Comparison of ENCODE assay signal across 1 cellular context in the genomic region with DNA sequence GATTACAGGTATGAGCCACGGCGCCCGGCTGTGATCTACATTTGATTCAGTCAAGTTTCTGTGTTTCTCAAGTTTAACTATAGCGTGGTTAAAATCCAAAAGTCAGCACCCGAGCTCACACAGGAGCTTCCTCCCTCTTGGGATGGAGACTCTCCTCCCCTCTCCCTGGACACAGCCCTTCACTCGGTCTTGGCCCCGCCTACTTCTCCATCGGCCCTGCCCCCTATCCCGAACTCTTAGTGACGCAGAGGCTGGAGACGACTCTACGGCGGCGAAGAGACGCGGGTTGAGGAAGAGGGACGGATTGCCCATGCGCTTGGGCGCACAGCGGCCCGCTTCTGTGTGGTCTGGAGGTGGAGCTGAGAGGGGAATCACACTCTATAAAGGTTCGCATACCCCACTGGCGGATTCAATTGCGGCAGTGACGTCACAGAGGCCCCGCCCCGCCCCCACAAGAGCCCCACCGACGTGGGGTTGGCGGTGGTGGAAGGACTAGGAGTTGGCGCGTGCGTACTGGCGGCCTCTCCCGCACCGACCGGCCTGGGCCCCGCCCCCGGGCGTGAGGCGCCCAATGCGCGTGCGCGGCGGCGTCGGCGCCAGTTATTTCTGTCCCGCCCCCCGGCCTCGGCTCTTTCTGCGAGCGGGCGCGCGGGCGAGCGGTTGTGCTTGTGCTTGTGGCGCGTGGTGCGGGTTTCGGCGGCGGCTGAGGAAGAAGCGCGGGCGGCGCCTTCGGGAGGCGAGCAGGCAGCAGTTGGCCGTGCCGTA.
TF ChIP-seq lines count a peak whose summit lies in the region.

A gene (plus strand): TSS at position 239 of the 765 bp plus-strand sequence. CDS start 694 bp downstream, outside the sequence.

TF ChIP-seq in GM12878, 131 proteins besides CTCF, POLR2A, EP300 and RAD21 (continued from another document):
- TF ChIP-seq, protein P1, sequence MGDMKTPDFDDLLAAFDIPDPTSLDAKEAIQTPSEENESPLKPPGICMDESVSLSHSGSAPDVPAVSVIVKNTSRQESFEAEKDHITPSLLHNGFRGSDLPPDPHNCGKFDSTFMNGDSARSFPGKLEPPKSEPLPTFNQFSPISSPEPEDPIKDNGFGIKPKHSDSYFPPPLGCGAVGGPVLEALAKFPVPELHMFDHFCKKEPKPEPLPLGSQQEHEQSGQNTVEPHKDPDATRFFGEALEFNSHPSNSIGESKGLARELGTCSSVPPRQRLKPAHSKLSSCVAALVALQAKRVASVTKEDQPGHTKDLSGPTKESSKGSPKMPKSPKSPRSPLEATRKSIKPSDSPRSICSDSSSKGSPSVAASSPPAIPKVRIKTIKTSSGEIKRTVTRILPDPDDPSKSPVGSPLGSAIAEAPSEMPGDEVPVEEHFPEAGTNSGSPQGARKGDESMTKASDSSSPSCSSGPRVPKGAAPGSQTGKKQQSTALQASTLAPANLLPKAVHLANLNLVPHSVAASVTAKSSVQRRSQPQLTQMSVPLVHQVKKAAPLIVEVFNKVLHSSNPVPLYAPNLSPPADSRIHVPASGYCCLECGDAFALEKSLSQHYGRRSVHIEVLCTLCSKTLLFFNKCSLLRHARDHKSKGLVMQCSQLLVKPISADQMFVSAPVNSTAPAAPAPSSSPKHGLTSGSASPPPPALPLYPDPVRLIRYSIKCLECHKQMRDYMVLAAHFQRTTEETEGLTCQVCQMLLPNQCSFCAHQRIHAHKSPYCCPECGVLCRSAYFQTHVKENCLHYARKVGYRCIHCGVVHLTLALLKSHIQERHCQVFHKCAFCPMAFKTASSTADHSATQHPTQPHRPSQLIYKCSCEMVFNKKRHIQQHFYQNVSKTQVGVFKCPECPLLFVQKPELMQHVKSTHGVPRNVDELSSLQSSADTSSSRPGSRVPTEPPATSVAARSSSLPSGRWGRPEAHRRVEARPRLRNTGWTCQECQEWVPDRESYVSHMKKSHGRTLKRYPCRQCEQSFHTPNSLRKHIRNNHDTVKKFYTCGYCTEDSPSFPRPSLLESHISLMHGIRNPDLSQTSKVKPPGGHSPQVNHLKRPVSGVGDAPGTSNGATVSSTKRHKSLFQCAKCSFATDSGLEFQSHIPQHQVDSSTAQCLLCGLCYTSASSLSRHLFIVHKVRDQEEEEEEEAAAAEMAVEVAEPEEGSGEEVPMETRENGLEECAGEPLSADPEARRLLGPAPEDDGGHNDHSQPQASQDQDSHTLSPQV (IDR thresholded peaks at IDR 0.05), result 0 out of 2 replicates have a peak, but pooled peaks have one; percentile 27
- TF ChIP-seq, protein P2, sequence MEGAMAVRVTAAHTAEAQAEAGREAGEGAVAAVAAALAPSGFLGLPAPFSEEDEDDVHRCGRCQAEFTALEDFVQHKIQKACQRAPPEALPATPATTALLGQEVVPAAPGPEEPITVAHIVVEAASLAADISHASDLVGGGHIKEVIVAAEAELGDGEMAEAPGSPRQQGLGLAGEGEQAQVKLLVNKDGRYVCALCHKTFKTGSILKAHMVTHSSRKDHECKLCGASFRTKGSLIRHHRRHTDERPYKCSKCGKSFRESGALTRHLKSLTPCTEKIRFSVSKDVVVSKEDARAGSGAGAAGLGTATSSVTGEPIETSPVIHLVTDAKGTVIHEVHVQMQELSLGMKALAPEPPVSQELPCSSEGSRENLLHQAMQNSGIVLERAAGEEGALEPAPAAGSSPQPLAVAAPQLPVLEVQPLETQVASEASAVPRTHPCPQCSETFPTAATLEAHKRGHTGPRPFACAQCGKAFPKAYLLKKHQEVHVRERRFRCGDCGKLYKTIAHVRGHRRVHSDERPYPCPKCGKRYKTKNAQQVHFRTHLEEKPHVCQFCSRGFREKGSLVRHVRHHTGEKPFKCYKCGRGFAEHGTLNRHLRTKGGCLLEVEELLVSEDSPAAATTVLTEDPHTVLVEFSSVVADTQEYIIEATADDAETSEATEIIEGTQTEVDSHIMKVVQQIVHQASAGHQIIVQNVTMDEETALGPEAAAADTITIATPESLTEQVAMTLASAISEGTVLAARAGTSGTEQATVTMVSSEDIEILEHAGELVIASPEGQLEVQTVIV (IDR thresholded peaks at IDR 0.05; ENCODE audit: borderline replicate concordance, partially characterized antibody), result peak; percentile 21
- no peak for TF ChIP-seq ETV6 (conservative IDR thresholded peaks at IDR 0.05 in 1 of 2, IDR thresholded peaks at IDR 0.05 in 1 of 2; ENCODE audit: borderline replicate concordance in 1 of 2, low read depth in 1 of 2)
- peak; percentile 65; the same call in 1 of the 2 replicates for TF ChIP-seq DPF2 (IDR thresholded peaks at IDR 0.05)
- TF ChIP-seq ZNF384 (IDR thresholded peaks at IDR 0.05; ENCODE audit: borderline replicate concordance, low read depth, low read length), result no peak
- peak; percentile 85 for TF ChIP-seq TAF1 (IDR thresholded peaks at IDR 0.05; ENCODE audit: borderline replicate concordance, low read depth, low read length)
- peak; percentile 94 for TF ChIP-seq HDGF (IDR thresholded peaks at IDR 0.05)
- TF ChIP-seq POU2F2 (IDR thresholded peaks at IDR 0.05; ENCODE audit: borderline replicate concordance, low read depth, low read length), result peak; percentile 76
- no peak for TF ChIP-seq MEF2B (IDR thresholded peaks at IDR 0.05; ENCODE audit: partially characterized antibody, poor library complexity, severe bottlenecking)
- TF ChIP-seq RUNX3 (IDR thresholded peaks at IDR 0.05; ENCODE audit: low read length), result peak; percentile 60
- TF ChIP-seq ATF7 (IDR thresholded peaks at IDR 0.05; ENCODE audit: low read depth), result peak; percentile 97
- TF ChIP-seq ZNF274 (IDR thresholded peaks at IDR 0.05; ENCODE audit: insufficient read depth, insufficient read length), result no peak
- TF ChIP-seq MTA3 (IDR thresholded peaks at IDR 0.05; ENCODE audit: borderline replicate concordance, low read length), result no peak
- TF ChIP-seq, protein P3, sequence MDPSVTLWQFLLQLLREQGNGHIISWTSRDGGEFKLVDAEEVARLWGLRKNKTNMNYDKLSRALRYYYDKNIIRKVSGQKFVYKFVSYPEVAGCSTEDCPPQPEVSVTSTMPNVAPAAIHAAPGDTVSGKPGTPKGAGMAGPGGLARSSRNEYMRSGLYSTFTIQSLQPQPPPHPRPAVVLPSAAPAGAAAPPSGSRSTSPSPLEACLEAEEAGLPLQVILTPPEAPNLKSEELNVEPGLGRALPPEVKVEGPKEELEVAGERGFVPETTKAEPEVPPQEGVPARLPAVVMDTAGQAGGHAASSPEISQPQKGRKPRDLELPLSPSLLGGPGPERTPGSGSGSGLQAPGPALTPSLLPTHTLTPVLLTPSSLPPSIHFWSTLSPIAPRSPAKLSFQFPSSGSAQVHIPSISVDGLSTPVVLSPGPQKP (IDR thresholded peaks at IDR 0.05; ENCODE audit: low read depth, low read length), result no peak
- no peak for TF ChIP-seq JUND (IDR thresholded peaks at IDR 0.05; ENCODE audit: low read depth, low read length)
